Comparison of ENCODE assay signal across 7 cellular contexts in the genomic region with DNA sequence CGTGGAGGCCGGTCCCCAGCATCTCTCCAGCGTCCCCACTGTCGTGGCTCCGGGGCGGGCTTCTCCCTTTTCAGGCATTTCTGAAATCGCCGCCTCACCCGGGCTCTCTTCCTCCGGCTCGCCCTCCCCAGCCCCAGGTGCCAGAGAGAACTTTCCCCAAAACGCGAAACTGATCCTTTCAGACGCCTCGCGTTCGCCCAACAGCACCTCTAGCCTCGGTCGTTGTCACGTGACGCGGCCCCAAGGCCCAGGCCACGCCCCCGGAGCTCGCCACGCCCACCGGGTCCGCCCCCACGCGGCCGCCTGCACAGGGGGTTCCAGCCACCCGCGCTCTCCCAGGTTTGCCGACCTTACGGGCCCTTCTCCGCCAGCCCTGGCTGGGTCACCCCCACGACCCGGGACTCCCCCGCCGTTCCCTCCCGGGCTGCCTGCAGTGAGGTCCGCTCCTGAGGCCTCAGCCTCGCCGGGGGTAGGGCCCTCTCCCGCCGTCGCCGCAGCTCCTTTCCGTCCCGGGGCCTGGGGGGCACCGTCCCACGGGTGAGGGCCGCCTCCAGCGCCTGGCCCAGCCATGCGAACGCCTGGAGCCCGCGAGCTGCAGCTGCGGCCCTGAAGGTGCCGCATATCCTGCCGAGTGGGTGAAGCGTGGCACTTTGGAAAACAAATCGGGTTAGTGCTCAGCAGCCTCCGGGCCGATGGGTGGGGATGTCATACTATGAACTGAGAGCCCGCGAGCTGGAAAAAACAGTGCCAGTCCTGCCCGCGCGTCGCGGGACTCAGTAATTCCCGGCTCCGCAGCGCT. TPM values are rescaled to one million over a fixed set of nuclear protein-coding genes. Genes with fewer than 3 reads are reported as not detected.
A peak's percentile ranks its signal among the peaks of the same experiment; 100 is the strongest.
DNase-seq lines count a peak whose midpoint lies in the region; ATAC-seq and TF ChIP-seq lines count a peak whose summit lies in the region.

No MANE protein-coding gene starts in this region.

- ATAC-seq in GM18499 (IDR thresholded peaks at IDR 0.05; ENCODE audit: insufficient read depth, unreplicated experiment) (peak; percentile 55), HG02678 (IDR thresholded peaks at IDR 0.05; ENCODE audit: unreplicated experiment) (peak; percentile 93)

- H3K27me3 ChIP-seq in iPS-15b (ENCODE audit: control insufficient read depth, insufficient read depth, low read length), result peaks cover 6% of the 10 kb centered on the region
- no peaks in the 10 kb centered on the region for H3K27me3 ChIP-seq in skeletal muscle satellite cell (ENCODE audit: control insufficient read depth, insufficient read depth, low read length)

- H3K9ac ChIP-seq in iPS-15b (ENCODE audit: low read depth, low read length), result peak overlapping the region; percentile 47
- peak overlapping the region; percentile 77 for H3K9ac ChIP-seq in skeletal muscle satellite cell (ENCODE audit: low read depth, low read length)

- H3K4me3 ChIP-seq in astrocyte of the spinal cord (ENCODE audit: low read depth, low read length), result peak overlapping the region; percentile 71
- H3K4me3 ChIP-seq in iPS-15b (ENCODE audit: low read depth, low read length), result peak overlapping the region; percentile 69
- peak overlapping the region; percentile 78 for H3K4me3 ChIP-seq in skeletal muscle satellite cell (ENCODE audit: low read length)

- H3K36me3 ChIP-seq in iPS-15b (ENCODE audit: control insufficient read depth, insufficient read depth, low read length) (no peaks in the 10 kb centered on the region), skeletal muscle satellite cell (ENCODE audit: insufficient read depth, low read length) (no peaks in the 10 kb centered on the region)

- in situ Hi-C loops in astrocyte of the spinal cord (cut with HindIII; ENCODE audit: low sequenced_read_pairs), result no loop called here

- no peak for TF ChIP-seq CTCF in astrocyte of the spinal cord (IDR thresholded peaks at IDR 0.05; ENCODE audit: low read depth, low read length)

- H3K9me3 ChIP-seq in iPS-15b (ENCODE audit: control insufficient read depth, insufficient read depth, low read length) (no peaks in the 10 kb centered on the region), skeletal muscle satellite cell (replicated peaks; ENCODE audit: low read length) (no peaks in the 10 kb centered on the region)

- DNase-seq in NCI-H146 (lab: John Stamatoyannopoulos, UW) (peak; percentile 78), T-helper 9 cell (peak; percentile 96), astrocyte of the spinal cord (ENCODE audit: low read depth, low spot score) (peak; percentile 72)

- peak overlapping the region; percentile 95 for H3K4me2 ChIP-seq in skeletal muscle satellite cell (ENCODE audit: low read length)

- no peaks in the 10 kb centered on the region for H3K4me1 ChIP-seq in iPS-15b (ENCODE audit: control insufficient read depth, insufficient read depth, low read length)
- peaks cover 15% of the 10 kb centered on the region for H3K4me1 ChIP-seq in skeletal muscle satellite cell (ENCODE audit: control insufficient read depth, insufficient read depth, low read length)

RNA-seq across cellular contexts. Expression of a gene that starts 21.0 kb away (rescaled TPM):
- 114 and 121 TPM in 2 replicates for total RNA-seq in skeletal muscle satellite cell (2012; rRNA removed)

Comparison
In these comparisons a context has a peak if more than half of its experiments do, and no peak if none do; other contexts are left out.
1. Peak in every context shown above with its lines: DNase-seq, ATAC-seq and H3K4me3 ChIP-seq.